Comparison of ENCODE assay signal across 8 cellular contexts in the genomic region with DNA sequence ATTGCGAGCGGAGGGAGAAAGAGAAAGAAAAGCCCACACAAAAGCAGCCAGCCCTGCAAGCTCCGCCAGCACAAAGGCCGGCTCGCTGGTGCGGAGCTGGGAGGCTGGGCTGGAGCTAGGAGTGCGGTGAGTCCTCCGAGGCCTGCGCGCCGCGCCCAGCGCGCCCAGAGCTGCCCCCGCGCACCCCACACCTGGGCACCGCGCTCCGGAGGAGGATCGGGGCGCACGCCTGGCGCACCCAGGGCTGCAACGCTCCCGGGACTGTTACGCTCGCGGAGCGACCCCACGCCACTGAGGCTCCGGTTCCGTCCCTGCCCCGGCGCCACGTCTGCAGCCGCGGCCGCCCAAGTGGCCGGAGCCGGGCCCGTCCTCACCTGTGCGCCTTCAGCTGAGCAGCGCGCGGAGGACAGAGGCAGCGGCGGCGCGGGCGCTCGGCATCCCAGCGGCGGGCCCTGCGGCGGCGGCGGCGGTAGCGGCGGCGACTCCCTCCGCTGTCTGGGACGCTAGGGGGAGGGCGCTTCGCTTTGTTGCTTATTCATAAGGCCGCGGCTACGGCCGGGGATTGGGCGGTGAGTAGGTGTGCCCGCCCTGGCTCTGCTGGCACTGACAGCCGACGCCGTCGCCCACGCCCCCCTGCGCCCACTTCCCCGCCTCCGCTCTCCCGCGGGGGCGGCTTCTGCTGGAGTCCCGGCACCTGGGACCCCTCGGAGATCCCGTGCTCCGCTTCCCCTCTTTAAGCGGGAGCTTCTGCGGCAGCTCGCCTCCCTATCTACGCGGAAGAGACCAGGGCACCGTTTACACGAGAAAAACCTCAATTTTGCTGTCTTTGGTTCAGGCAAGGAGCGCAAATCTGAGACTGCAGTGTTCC. TPM values are rescaled to one million over a fixed set of nuclear protein-coding genes. Genes with fewer than 3 reads are reported as not detected.
A peak's percentile ranks its signal among the peaks of the same experiment; 100 is the strongest.
DNase-seq lines count a peak whose midpoint lies in the region; ATAC-seq and TF ChIP-seq lines count a peak whose summit lies in the region.

A gene with protein sequence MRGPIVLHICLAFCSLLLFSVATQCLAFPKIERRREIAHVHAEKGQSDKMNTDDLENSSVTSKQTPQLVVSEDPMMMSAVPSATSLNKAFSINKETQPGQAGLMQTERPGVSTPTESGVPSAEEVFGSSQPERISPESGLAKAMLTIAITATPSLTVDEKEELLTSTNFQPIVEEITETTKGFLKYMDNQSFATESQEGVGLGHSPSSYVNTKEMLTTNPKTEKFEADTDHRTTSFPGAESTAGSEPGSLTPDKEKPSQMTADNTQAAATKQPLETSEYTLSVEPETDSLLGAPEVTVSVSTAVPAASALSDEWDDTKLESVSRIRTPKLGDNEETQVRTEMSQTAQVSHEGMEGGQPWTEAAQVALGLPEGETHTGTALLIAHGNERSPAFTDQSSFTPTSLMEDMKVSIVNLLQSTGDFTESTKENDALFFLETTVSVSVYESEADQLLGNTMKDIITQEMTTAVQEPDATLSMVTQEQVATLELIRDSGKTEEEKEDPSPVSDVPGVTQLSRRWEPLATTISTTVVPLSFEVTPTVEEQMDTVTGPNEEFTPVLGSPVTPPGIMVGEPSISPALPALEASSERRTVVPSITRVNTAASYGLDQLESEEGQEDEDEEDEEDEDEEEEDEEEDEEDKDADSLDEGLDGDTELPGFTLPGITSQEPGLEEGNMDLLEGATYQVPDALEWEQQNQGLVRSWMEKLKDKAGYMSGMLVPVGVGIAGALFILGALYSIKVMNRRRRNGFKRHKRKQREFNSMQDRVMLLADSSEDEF (minus strand): TSS at position 513 of the 868 bp plus-strand sequence. CDS start 12,855 bp downstream, outside the sequence.

- no peak for TF ChIP-seq POLR2A in erythroblast (IDR thresholded peaks at IDR 0.05; ENCODE audit: low read length)

- peaks cover 43% of the 10 kb centered on the region for H3K27me3 ChIP-seq in NT2/D1 (ENCODE audit: insufficient read depth, insufficient read length)

- H3K4me3 ChIP-seq in NT2/D1 (ENCODE audit: insufficient read length, low read depth): peak within 1 kb of the TSS; percentile 73

- DNase-seq in COLO668 (lab: John Stamatoyannopoulos, UW; ENCODE audit: unreplicated experiment): peak; percentile 92
- peak in 74 of 76 experiments; percentile 13 to 88 (median 73) for DNase-seq in HUDEP-2 (lab: John Stamatoyannopoulos, UW; ENCODE audit: unreplicated experiment in 76 of 76)
- DNase-seq in NT2/D1 (ENCODE audit: low read depth, low spot score): peak; percentile 48
- DNase-seq in activated T-cell treated with anti-CD3 and anti-CD28 coated beads for 48 hours (ENCODE audit: low read depth): peak; percentile 54
- peak; percentile 90 to 92 for DNase-seq in erythroblast (lab: John Stamatoyannopoulos, UW)
- peak; percentile 82 for DNase-seq in mucosa of gallbladder (ENCODE audit: low spot score)
- DNase-seq in stimulated activated CD8-positive, alpha-beta memory T cell treated with anti-CD3 and anti-CD28 coated beads, Interleukin-4, amount 100 ng/mL, for 24 hours (ENCODE audit: low read depth): peak; percentile 42

- H3K4me1 ChIP-seq in NT2/D1 (ENCODE audit: insufficient read depth, insufficient read length): no peaks in the 10 kb centered on the region

- no peaks in the 10 kb centered on the region for H3K36me3 ChIP-seq in NT2/D1 (ENCODE audit: insufficient read depth, insufficient read length, low read length)

- ATAC-seq in GM21390 (IDR thresholded peaks at IDR 0.05; ENCODE audit: unreplicated experiment): peak; percentile 95

- no peaks in the 10 kb centered on the region for H3K9me3 ChIP-seq in NT2/D1 (ENCODE audit: insufficient read depth, low read length)

- peak within 1 kb of the TSS; percentile 85 for H3K9ac ChIP-seq in NT2/D1 (ENCODE audit: insufficient read length, low read depth)

RNA-seq across cellular contexts. Expression of the gene that starts here (rescaled TPM):
- 10.0 TPM for total RNA-seq in mucosa of gallbladder

Comparison
In these comparisons a context has a peak if more than half of its experiments do, and no peak if none do; other contexts are left out.
1. Peak in every context shown above with its lines: DNase-seq, ATAC-seq and H3K4me3 ChIP-seq.
2. DNase-seq: peak in every context shown above with its lines; median percentile 92 in COLO668; 91 in erythroblast; 82 in mucosa of gallbladder; 73 in HUDEP-2; 54 in activated T-cell treated with anti-CD3 and anti-CD28 coated beads for 48 hours; 48 in NT2/D1; 42 in stimulated activated CD8-positive, alpha-beta memory T cell treated with anti-CD3 and anti-CD28 coated beads, Interleukin-4, amount 100 ng/mL, for 24 hours.